Comparison of ENCODE assay signal across 17 cellular contexts in genomic region chr4:6937748-6938147, GRCh38. TPM values are rescaled to one million over a fixed set of nuclear protein-coding genes. Genes with fewer than 3 reads are reported as not detected.
DNase-seq lines count a peak whose midpoint lies in the region; ATAC-seq and TF ChIP-seq lines count a peak whose summit lies in the region.
"Had no signal": no experiment of that assay in that cellular context is flagged by ENCODE, and none has a peak within 500 bp of the region (broad histone marks: within the 10 kb centered on the region; RNA-seq: fewer than 3 reads in every experiment).

No MANE protein-coding gene starts in this region.

- H3K27me3 Mint-ChIP-seq in activated naive CD4-positive, alpha-beta T cell treated with anti-CD3 and anti-CD28 coated beads, Interleukin-2, amount 50 U/mL, for 24 hours, result no peaks in the 10 kb centered on the region
- no peaks in the 10 kb centered on the region for H3K27me3 Mint-ChIP-seq in activated naive CD4-positive, alpha-beta T cell treated with anti-CD3 and anti-CD28 coated beads for 36 hours (ENCODE audit: low read depth)
- no peaks in the 10 kb centered on the region for H3K27me3 Mint-ChIP-seq in activated CD8-positive, alpha-beta T cell treated with anti-CD3 and anti-CD28 coated beads for 36 hours
- H3K27me3 Mint-ChIP-seq in naive B cell, result no peaks in the 10 kb centered on the region

- ATAC-seq in activated CD8-positive, alpha-beta T cell treated with anti-CD3 and anti-CD28 coated beads for 36 hours, result no peak
- ATAC-seq in naive B cell (ENCODE audit: low read depth in 2 of 2) (no peak), HG03175 (IDR thresholded peaks at IDR 0.05; ENCODE audit: unreplicated experiment) (no peak)

- TF ChIP-seq EP300 in transverse colon (IDR thresholded peaks at IDR 0.05; ENCODE audit: low read depth), result no peak

- H3K27me3 ChIP-seq in transverse colon, result no peaks in the 10 kb centered on the region
- H3K27me3 ChIP-seq: esophagus squamous epithelium, heart left ventricle had no signal

- peaks cover 14% of the 10 kb centered on the region for H3K36me3 Mint-ChIP-seq in activated naive CD4-positive, alpha-beta T cell treated with anti-CD3 and anti-CD28 coated beads, Interleukin-2, amount 50 U/mL, for 24 hours
- H3K36me3 Mint-ChIP-seq in activated naive CD4-positive, alpha-beta T cell treated with anti-CD3 and anti-CD28 coated beads for 36 hours (ENCODE audit: low read depth), result peaks cover 23% of the 10 kb centered on the region
- H3K36me3 Mint-ChIP-seq in activated CD8-positive, alpha-beta T cell treated with anti-CD3 and anti-CD28 coated beads for 36 hours (ENCODE audit: low read depth), result peaks cover 24% of the 10 kb centered on the region
- H3K36me3 Mint-ChIP-seq in naive B cell, result peaks cover 12 to 19% of the 10 kb centered on the region in 2 donors

- WGBS in transverse colon (ENCODE audit: low coverage in 1 of 2), 2 donors, result 80% methylated on average over 17 of the region's 17 CpGs; no CpG with 5 or more reads in 1 of the 2 donors

- no peaks in the 10 kb centered on the region for H3K36me3 ChIP-seq in transverse colon
- H3K36me3 ChIP-seq: heart left ventricle had no signal

- H3K27ac Mint-ChIP-seq in activated naive CD4-positive, alpha-beta T cell treated with anti-CD3 and anti-CD28 coated beads, Interleukin-2, amount 50 U/mL, for 24 hours, result peak overlapping the region; percentile 43
- no peak overlapping the region for H3K27ac Mint-ChIP-seq in activated naive CD4-positive, alpha-beta T cell treated with anti-CD3 and anti-CD28 coated beads for 36 hours
- peak overlapping the region; percentile 55 for H3K27ac Mint-ChIP-seq in activated CD8-positive, alpha-beta T cell treated with anti-CD3 and anti-CD28 coated beads for 36 hours
- peak overlapping the region in 2 of 6 donors; percentile 29 to 33 for H3K27ac Mint-ChIP-seq in naive B cell

- CTCF ChIA-PET in activated naive CD4-positive, alpha-beta T cell treated with anti-CD3 and anti-CD28 coated beads for 36 hours (lab: Charles Lee), result no interaction called here
- CTCF ChIA-PET in activated CD8-positive, alpha-beta T cell treated with anti-CD3 and anti-CD28 coated beads for 36 hours (lab: Charles Lee), result interaction anchor here (1.0 kb wide), 1 partner anchor 21 kb away, joined by 4 read pairs; no protein-coding TSS in a partner anchor

- in situ Hi-C loops in transverse colon (cut with MboI; ENCODE audit: low pct_ligation_motif_present in 1 of 4, low pct_unique_long_range_greater_than_20kb in 1 of 4, low sequenced_read_pairs in 3 of 4), result no loop called here

- no peak for DNase-seq in activated naive CD4-positive, alpha-beta T cell treated with anti-CD3 and anti-CD28 coated beads for 36 hours
- DNase-seq in activated CD8-positive, alpha-beta T cell treated with anti-CD3 and anti-CD28 coated beads for 36 hours, result no peak
- DNase-seq in naive B cell (no peak), transverse colon (no peak), DMS 273 (lab: John Stamatoyannopoulos, UW; ENCODE audit: unreplicated experiment) (no peak), GM19240 (ENCODE audit: insufficient read length, low spot score) (no peak)
- DNase-seq: activated CD4-positive, alpha-beta T cell treated with anti-CD3 and anti-CD28 coated beads, Interleukin-2, amount 50 U/mL, for 1 hour; Calu3; esophagus squamous epithelium; NCI-H1436 treated with DMSO at 0.1 percent for 48 hours; NCI-H345; SIG-M5; stimulated activated naive CD4-positive, alpha-beta T cell treated with Interleukin-2 at 50 U/mL for 16 hours; T1000 had no signal

- intact Hi-C loops in activated naive CD4-positive, alpha-beta T cell treated with anti-CD3 and anti-CD28 coated beads for 36 hours (cut with micrococcal nuclease), result no loop called here
- intact Hi-C loops in activated CD8-positive, alpha-beta T cell treated with anti-CD3 and anti-CD28 coated beads for 36 hours (cut with micrococcal nuclease), result no loop called here
- intact Hi-C loops in transverse colon (cut with DNase I; ENCODE audit: low total_unique reads), result no loop called here

- POLR2A ChIA-PET in activated CD8-positive, alpha-beta T cell treated with anti-CD3 and anti-CD28 coated beads for 36 hours (lab: Charles Lee), result interaction anchor here (0.9 to 1.6 kb wide), 2 partner anchors 11 to 12 kb away, joined by 4 to 5 read pairs; no protein-coding TSS in a partner anchor

- TF ChIP-seq POLR2A in transverse colon (IDR thresholded peaks at IDR 0.05), result no peak

- peak overlapping the region in 3 of 4 donors; percentile 34 to 55 (median 43) for H3K27ac ChIP-seq in transverse colon

- H3K4me3 ChIP-seq in transverse colon, result no peak overlapping the region
- H3K4me3 ChIP-seq: esophagus squamous epithelium had no signal

- peaks cover 82% of the 10 kb centered on the region for H3K4me1 Mint-ChIP-seq in activated naive CD4-positive, alpha-beta T cell treated with anti-CD3 and anti-CD28 coated beads, Interleukin-2, amount 50 U/mL, for 24 hours
- H3K4me1 Mint-ChIP-seq in activated naive CD4-positive, alpha-beta T cell treated with anti-CD3 and anti-CD28 coated beads for 36 hours (ENCODE audit: low read depth), result peaks cover 65% of the 10 kb centered on the region
- H3K4me1 Mint-ChIP-seq in activated CD8-positive, alpha-beta T cell treated with anti-CD3 and anti-CD28 coated beads for 36 hours (ENCODE audit: low read depth), result peaks cover 72% of the 10 kb centered on the region
- peaks cover 71 to 81% (median 77%) of the 10 kb centered on the region in 3 donors for H3K4me1 Mint-ChIP-seq in naive B cell

- peaks cover 18 to 44% (median 25%) of the 10 kb centered on the region in 4 donors for H3K4me1 ChIP-seq in transverse colon

- TF ChIP-seq CTCF in activated CD8-positive, alpha-beta T cell treated with anti-CD3 and anti-CD28 coated beads for 36 hours (IDR thresholded peaks at IDR 0.05), result no peak
- no peak for TF ChIP-seq CTCF in transverse colon (IDR thresholded peaks at IDR 0.05)

- no peaks in the 10 kb centered on the region for H3K9me3 ChIP-seq in transverse colon
- H3K9me3 ChIP-seq: esophagus squamous epithelium, heart left ventricle had no signal

- H3K4me3 Mint-ChIP-seq in activated naive CD4-positive, alpha-beta T cell treated with anti-CD3 and anti-CD28 coated beads, Interleukin-2, amount 50 U/mL, for 24 hours, result no peak overlapping the region
- no peak overlapping the region for H3K4me3 Mint-ChIP-seq in activated naive CD4-positive, alpha-beta T cell treated with anti-CD3 and anti-CD28 coated beads for 36 hours
- no peak overlapping the region for H3K4me3 Mint-ChIP-seq in activated CD8-positive, alpha-beta T cell treated with anti-CD3 and anti-CD28 coated beads for 36 hours
- H3K4me3 Mint-ChIP-seq in naive B cell, result peak overlapping the region in 5 of 8 donors; percentile 33 to 72 (median 54)

- H3K9me3 Mint-ChIP-seq in activated naive CD4-positive, alpha-beta T cell treated with anti-CD3 and anti-CD28 coated beads, Interleukin-2, amount 50 U/mL, for 24 hours, result no peaks in the 10 kb centered on the region
- no peaks in the 10 kb centered on the region for H3K9me3 Mint-ChIP-seq in activated naive CD4-positive, alpha-beta T cell treated with anti-CD3 and anti-CD28 coated beads for 36 hours
- peaks cover 1% of the 10 kb centered on the region for H3K9me3 Mint-ChIP-seq in activated CD8-positive, alpha-beta T cell treated with anti-CD3 and anti-CD28 coated beads for 36 hours
- peaks cover 0 to 11% (median 1%) of the 10 kb centered on the region in 7 donors for H3K9me3 Mint-ChIP-seq in naive B cell

RNA-seq across cellular contexts. Expression of gene TBC1D14, which starts 28.1 kb away (rescaled TPM):
- 10 to 100 TPM; 23.6 to 24.6 TPM for total RNA-seq in activated naive CD4-positive, alpha-beta T cell treated with anti-CD3 and anti-CD28 coated beads for 36 hours
- total RNA-seq in activated CD8-positive, alpha-beta T cell treated with anti-CD3 and anti-CD28 coated beads for 36 hours, result 10 to 100 TPM; 34.7 to 36.3 TPM
- 10 to 100 TPM; 27.3 to 42.4 (median 33.8) TPM for polyA plus RNA-seq in naive B cell (ENCODE audit: low read depth in 6 of 6)
- total RNA-seq in transverse colon, result 10 to 100 TPM; 42.6 to 56.9 (median 54.0) TPM

Comparison
In these comparisons a context has a peak if more than half of its experiments do, and no peak if none do; other contexts are left out.
1. H3K4me3 Mint-ChIP-seq: peak in naive B cell (5 of 8); none in activated naive CD4-positive, alpha-beta T cell treated with anti-CD3 and anti-CD28 coated beads, Interleukin-2, amount 50 U/mL, for 24 hours (single experiment), activated naive CD4-positive, alpha-beta T cell treated with anti-CD3 and anti-CD28 coated beads for 36 hours (single experiment) and activated CD8-positive, alpha-beta T cell treated with anti-CD3 and anti-CD28 coated beads for 36 hours (single experiment).